ENCODE assay signal across 1 cellular context in genomic region chr9:121235512-121235911, GRCh38.
TF ChIP-seq lines count a peak whose summit lies in the region.

No MANE protein-coding gene starts in this region.

TF ChIP-seq in K562, 482 proteins besides CTCF, POLR2A, EP300 and RAD21:
- TF ChIP-seq FIP1L1 (IDR thresholded peaks at IDR 0.05; ENCODE audit: low read depth, low read length, poor library complexity, severe bottlenecking) (no peak), CBFA2T2 (conservative IDR thresholded peaks at IDR 0.05) (peak; percentile 66), TAL1 (IDR thresholded peaks at IDR 0.05) (peak; percentile 28; the same call in 1 of the 2 replicates), PYGO2 (tag; IDR thresholded peaks at IDR 0.05) (no peak), ZNF316 (IDR thresholded peaks at IDR 0.05) (no peak), TCFL5 (CRISPR knock-in tag; conservative IDR thresholded peaks at IDR 0.05) (no peak), RAD51 (IDR thresholded peaks at IDR 0.05; ENCODE audit: borderline replicate concordance, low read depth) (peak; percentile 66; the same call in 1 of the 2 replicates), ARID1B (IDR thresholded peaks at IDR 0.05) (peak; percentile 39; the same call in 1 of the 2 replicates), USF1 (CRISPR knock-in tag; IDR thresholded peaks at IDR 0.05) (0 out of 2 replicates have a peak, but pooled peaks have one; percentile 10), ZNF592 (IDR thresholded peaks at IDR 0.05) (peak; percentile 39; the same call in 1 of the 2 replicates), ZNF584 (CRISPR knock-in tag; IDR thresholded peaks at IDR 0.05; ENCODE audit: low read depth) (0 out of 2 replicates have a peak, but pooled peaks have one; percentile 13), BHLHE40 (IDR thresholded peaks at IDR 0.05; ENCODE audit: low read length) (peak; percentile 76), TFE3 (CRISPR knock-in tag; IDR thresholded peaks at IDR 0.05) (peak; percentile 85), HNRNPL (IDR thresholded peaks at IDR 0.05; ENCODE audit: low read depth, low read length) (no peak), TBP (optimal IDR thresholded peaks at IDR 0.05; ENCODE audit: low read depth, low read length) (no peak), USF2 (CRISPR knock-in tag; IDR thresholded peaks at IDR 0.05) (peak; percentile 58), TOE1 (IDR thresholded peaks at IDR 0.05; ENCODE audit: borderline replicate concordance) (peak; percentile 61; the same call in 1 of the 2 replicates), TOE1 (CRISPR knock-in tag; IDR thresholded peaks at IDR 0.05; ENCODE audit: borderline replicate concordance, low read depth) (no peak), FUS (optimal IDR thresholded peaks at IDR 0.05; ENCODE audit: low read depth, low read length) (no peak), NCOR1 (IDR thresholded peaks at IDR 0.05) (0 out of 2 replicates have a peak, but pooled peaks have one; percentile 12), THRB (CRISPR knock-in tag; conservative IDR thresholded peaks at IDR 0.05) (no peak), PML (IDR thresholded peaks at IDR 0.05; ENCODE audit: low read length) (no peak), CBFA2T3 (IDR thresholded peaks at IDR 0.05) (peak; percentile 75), ETV1 (tag; conservative IDR thresholded peaks at IDR 0.05; ENCODE audit: low read depth) (peak; percentile 51; the same call in 1 of the 2 replicates), TCF7 (IDR thresholded peaks at IDR 0.05; ENCODE audit: borderline replicate concordance) (no peak), MCM3 (IDR thresholded peaks at IDR 0.05) (no peak), ERF (CRISPR knock-in tag; IDR thresholded peaks at IDR 0.05) (no peak), ZNF133 (CRISPR knock-in tag; IDR thresholded peaks at IDR 0.05) (no peak), E2F6 (IDR thresholded peaks at IDR 0.05; ENCODE audit: borderline replicate concordance in 1 of 2, extremely low read depth in 1 of 2, insufficient read depth in 1 of 2, insufficient read length in 1 of 2, low read depth in 1 of 2, low read length in 1 of 2, poor library complexity in 1 of 2, severe bottlenecking in 1 of 2) (peak in 1 of 2 experiments; percentile 21), ZNF445 (CRISPR knock-in tag; IDR thresholded peaks at IDR 0.05; ENCODE audit: low read depth) (no peak), SMAD4 (CRISPR knock-in tag; conservative IDR thresholded peaks at IDR 0.05) (peak; percentile 26; the same call in 1 of the 2 replicates)
TF ChIP-seq in K562: peak in this region for 16.
